1 cellular context compared by ENCODE assay signal in genomic region chr11:447923-448731, GRCh38.
TF ChIP-seq lines count a peak whose summit lies in the region.

No MANE protein-coding gene starts in this region.

TF ChIP-seq in HepG2, 621 proteins besides CTCF, POLR2A, EP300 and RAD21 (continued from another document and continues in another):
- peak; percentile 20 for TF ChIP-seq RBM39 (IDR thresholded peaks at IDR 0.05; ENCODE audit: low read depth, low read length, poor library complexity, severe bottlenecking)
- TF ChIP-seq MTA1 (CRISPR knock-in tag; IDR thresholded peaks at IDR 0.05; ENCODE audit: borderline replicate concordance), result peak; percentile 84; the same call in 1 of the 2 replicates
- peak; percentile 41; the same call in 1 of the 2 replicates for TF ChIP-seq TOPORS (CRISPR knock-in tag; IDR thresholded peaks at IDR 0.05)
- TF ChIP-seq YEATS4 (CRISPR knock-in tag; IDR thresholded peaks at IDR 0.05; ENCODE audit: borderline replicate concordance), result peak; percentile 72; the same call in 1 of the 2 replicates
- TF ChIP-seq ZSCAN21 (CRISPR knock-in tag; IDR thresholded peaks at IDR 0.05; ENCODE audit: borderline replicate concordance), result peak; percentile 87; the same call in 1 of the 2 replicates
- TF ChIP-seq TFDP1 (CRISPR knock-in tag; IDR thresholded peaks at IDR 0.05; ENCODE audit: borderline replicate concordance), result peak; percentile 30; the same call in 1 of the 2 replicates
- peak; percentile 80; the same call in 1 of the 2 replicates for TF ChIP-seq KAT7 (CRISPR knock-in tag; IDR thresholded peaks at IDR 0.05; ENCODE audit: borderline replicate concordance)
- TF ChIP-seq ZFY (CRISPR knock-in tag; IDR thresholded peaks at IDR 0.05), result peak; percentile 91
- TF ChIP-seq DMTF1 (CRISPR knock-in tag; IDR thresholded peaks at IDR 0.05), result no peak
- TF ChIP-seq ZNF563 (CRISPR knock-in tag; IDR thresholded peaks at IDR 0.05), result peak; percentile 86; the same call in 1 of the 2 replicates
- TF ChIP-seq ZNF343 (CRISPR knock-in tag; IDR thresholded peaks at IDR 0.05), result 0 out of 2 replicates have a peak, but pooled peaks have one; percentile 57
- TF ChIP-seq HMG20A (CRISPR knock-in tag; IDR thresholded peaks at IDR 0.05; ENCODE audit: borderline replicate concordance), result no peak
- TF ChIP-seq SMAD1 (CRISPR knock-in tag; IDR thresholded peaks at IDR 0.05; ENCODE audit: borderline replicate concordance, low read depth), result no peak
- peak; percentile 80 for TF ChIP-seq POLR2G (IDR thresholded peaks at IDR 0.05; ENCODE audit: low read depth, low read length)
- peak; percentile 75; the same call in 1 of the 2 replicates for TF ChIP-seq NR2C2 (CRISPR knock-in tag; IDR thresholded peaks at IDR 0.05; ENCODE audit: borderline replicate concordance)
- TF ChIP-seq CBFB (CRISPR knock-in tag; IDR thresholded peaks at IDR 0.05), result peak; percentile 48; the same call in 1 of the 2 replicates
- no peak for TF ChIP-seq ZNF503 (CRISPR knock-in tag; IDR thresholded peaks at IDR 0.05)
- no peak for TF ChIP-seq PBX3 (CRISPR knock-in tag; IDR thresholded peaks at IDR 0.05; ENCODE audit: borderline replicate concordance)
- TF ChIP-seq ZNF274 (CRISPR knock-in tag; IDR thresholded peaks at IDR 0.05), result peak; percentile 72
- 0 out of 2 replicates have a peak, but pooled peaks have one; percentile 71 for TF ChIP-seq ZKSCAN8 (CRISPR knock-in tag; IDR thresholded peaks at IDR 0.05; ENCODE audit: borderline replicate concordance)
- TF ChIP-seq TRIM22 (IDR thresholded peaks at IDR 0.05), result no peak
- peak; percentile 84 for TF ChIP-seq ZBTB25 (CRISPR knock-in tag; IDR thresholded peaks at IDR 0.05)
- TF ChIP-seq GLI4 (CRISPR knock-in tag; IDR thresholded peaks at IDR 0.05; ENCODE audit: borderline replicate concordance), result 0 out of 2 replicates have a peak, but pooled peaks have one; percentile 72
- TF ChIP-seq HIVEP1 (CRISPR knock-in tag; IDR thresholded peaks at IDR 0.05), result peak; percentile 48; the same call in 1 of the 2 replicates
- no peak for TF ChIP-seq HNRNPL (IDR thresholded peaks at IDR 0.05; ENCODE audit: low read depth, low read length)
- TF ChIP-seq ZNF710 (CRISPR knock-in tag; IDR thresholded peaks at IDR 0.05; ENCODE audit: borderline replicate concordance), result peak; percentile 73; the same call in 1 of the 2 replicates
- peak; percentile 55; the same call in 1 of the 2 replicates for TF ChIP-seq MIER3 (CRISPR knock-in tag; IDR thresholded peaks at IDR 0.05; ENCODE audit: borderline replicate concordance)
- peak; percentile 67; the same call in 1 of the 2 replicates for TF ChIP-seq ZHX1 (CRISPR knock-in tag; IDR thresholded peaks at IDR 0.05; ENCODE audit: low read depth)
- TF ChIP-seq ZNF543 (CRISPR knock-in tag; IDR thresholded peaks at IDR 0.05), result peak; percentile 82; the same call in 1 of the 2 replicates
- TF ChIP-seq CCDC6 (CRISPR knock-in tag; IDR thresholded peaks at IDR 0.05), result peak; percentile 35; the same call in 1 of the 2 replicates
- TF ChIP-seq BCL3 (CRISPR knock-in tag; IDR thresholded peaks at IDR 0.05), result peak; percentile 61
- no peak for TF ChIP-seq KLF11 (CRISPR knock-in tag; IDR thresholded peaks at IDR 0.05)
- TF ChIP-seq IKZF1 (IDR thresholded peaks at IDR 0.05), result no peak
- peak; percentile 88 for TF ChIP-seq ZBTB7B (CRISPR knock-in tag; IDR thresholded peaks at IDR 0.05)
- TF ChIP-seq WIZ (CRISPR knock-in tag; IDR thresholded peaks at IDR 0.05), result peak; percentile 50; the same call in 1 of the 2 replicates
- peak; percentile 35; the same call in 1 of the 2 replicates for TF ChIP-seq LCORL (IDR thresholded peaks at IDR 0.05)
- TF ChIP-seq LCORL (CRISPR knock-in tag; IDR thresholded peaks at IDR 0.05), result 0 out of 2 replicates have a peak, but pooled peaks have one; percentile 37
- peak; percentile 80; the same call in 1 of the 2 replicates for TF ChIP-seq KAT8 (CRISPR knock-in tag; IDR thresholded peaks at IDR 0.05)
- TF ChIP-seq ARNT2 (CRISPR knock-in tag; IDR thresholded peaks at IDR 0.05; ENCODE audit: low read depth), result peak; percentile 90
- TF ChIP-seq ATAD3A (CRISPR knock-in tag; IDR thresholded peaks at IDR 0.05), result no peak
- no peak; the same call in 1 of the 2 replicates for TF ChIP-seq ZBTB4 (CRISPR knock-in tag; IDR thresholded peaks at IDR 0.05; ENCODE audit: borderline replicate concordance)
